ENCODE assay signal across 10 cellular contexts in the genomic region with DNA sequence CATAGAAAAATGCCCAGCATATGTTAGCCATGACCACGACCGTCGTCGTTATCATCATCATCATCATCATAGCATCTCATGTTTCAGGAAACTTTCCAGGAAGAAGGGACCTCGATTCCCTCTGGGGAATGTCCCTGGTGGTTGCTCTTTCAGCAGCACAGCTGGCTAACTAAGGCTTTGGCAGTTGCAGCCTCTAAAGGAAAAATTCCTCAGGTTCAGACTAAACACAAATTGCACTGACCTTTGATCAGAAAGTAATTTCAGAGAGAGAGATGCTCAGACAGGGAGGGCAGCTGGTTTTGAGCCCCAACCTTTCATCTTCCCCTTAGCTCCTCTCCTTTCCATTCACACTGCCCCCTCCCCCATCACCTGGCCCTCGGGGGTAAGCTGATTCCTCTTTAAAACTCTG. TPM values are rescaled to one million over a fixed set of nuclear protein-coding genes. Genes with fewer than 3 reads are reported as not detected.
DNase-seq lines count a peak whose midpoint lies in the region; FAIRE-seq lines count a peak whose summit lies in the region.
"Had no signal": no experiment of that assay in that cellular context is flagged by ENCODE, and none has a peak within 500 bp of the region (broad histone marks: within the 10 kb centered on the region; RNA-seq: fewer than 3 reads in every experiment).

No MANE protein-coding gene starts in this region.

- peaks cover 1% of the 10 kb centered on the region for H3K27me3 Mint-ChIP-seq in activated naive CD4-positive, alpha-beta T cell treated with anti-CD3 and anti-CD28 coated beads for 36 hours (ENCODE audit: low read depth)

- peak; percentile 31 for FAIRE-seq in HTR-8/SVneo (lab: Jason Lieb, UNC)
- FAIRE-seq: colon had no signal

- H3K4me3 Mint-ChIP-seq in activated naive CD4-positive, alpha-beta T cell treated with anti-CD3 and anti-CD28 coated beads for 36 hours, result no peak overlapping the region
- H3K4me3 Mint-ChIP-seq: CD4-positive, CD25-positive, alpha-beta regulatory T cell had no signal

- peaks cover under 1% of the 10 kb centered on the region for H3K4me1 Mint-ChIP-seq in activated naive CD4-positive, alpha-beta T cell treated with anti-CD3 and anti-CD28 coated beads for 36 hours (ENCODE audit: low read depth)
- H3K4me1 Mint-ChIP-seq: CD4-positive, CD25-positive, alpha-beta regulatory T cell had no signal

- H3K9me3 Mint-ChIP-seq in activated naive CD4-positive, alpha-beta T cell treated with anti-CD3 and anti-CD28 coated beads for 36 hours, result no peaks in the 10 kb centered on the region
- H3K9me3 Mint-ChIP-seq: activated T-helper 2 cell treated with anti-CD3 and anti-CD28 coated beads, Interferon-gamma antibody, Interleukin-2, Interleukin-4, amounts not matched to agents 10 μg/mL and 5 μg/mL and 100 μg/mL, durations not matched to agents 14 hours and 24 hours and 36 hours had no signal

- H3K27ac Mint-ChIP-seq in activated naive CD4-positive, alpha-beta T cell treated with anti-CD3 and anti-CD28 coated beads for 36 hours, result no peak overlapping the region
- H3K27ac Mint-ChIP-seq: activated T-helper 2 cell treated with anti-CD3 and anti-CD28 coated beads, Interferon-gamma antibody, Interleukin-2, Interleukin-4, amounts not matched to agents 10 μg/mL and 5 μg/mL and 100 μg/mL, durations not matched to agents 14 hours and 24 hours and 36 hours had no signal

- DNase-seq in AG08396 (ENCODE audit: low spot score), result peak; percentile 42
- DNase-seq in HTR-8/SVneo (ENCODE audit: insufficient read length, low spot score), result peak; percentile 45
- peak; percentile 25 for DNase-seq in fibroblast of gingiva (ENCODE audit: low read depth)
- no peak for DNase-seq in activated naive CD4-positive, alpha-beta T cell treated with anti-CD3 and anti-CD28 coated beads for 36 hours
- DNase-seq in effector CD8-positive, alpha-beta T cell (lab: John Stamatoyannopoulos, UW), result no peak
- no peak for DNase-seq in DMS53 (lab: John Stamatoyannopoulos, UW)
- DNase-seq: CD4-positive, CD25-positive, alpha-beta regulatory T cell; NCI-H2029 treated with DMSO at 0.1 percent for 48 hours had no signal

- CTCF ChIA-PET in activated naive CD4-positive, alpha-beta T cell treated with anti-CD3 and anti-CD28 coated beads for 36 hours (lab: Charles Lee), result interaction anchor here (0.6 to 2.9 kb wide), 3 partner anchors 12 to 297 kb away, joined by 3 to 16 read pairs (median 3); no protein-coding TSS in a partner anchor

- H3K36me3 Mint-ChIP-seq in activated naive CD4-positive, alpha-beta T cell treated with anti-CD3 and anti-CD28 coated beads for 36 hours (ENCODE audit: low read depth), result no peaks in the 10 kb centered on the region
- H3K36me3 Mint-ChIP-seq: CD4-positive, CD25-positive, alpha-beta regulatory T cell had no signal

- intact Hi-C loops in activated naive CD4-positive, alpha-beta T cell treated with anti-CD3 and anti-CD28 coated beads for 36 hours (cut with micrococcal nuclease), result no loop called here

RNA-seq across cellular contexts. Expression of gene CFB, which starts 5.6 kb away (rescaled TPM):
- 1 to 10 TPM in 1 of 2 experiments, under 1 TPM in 1; 0.74 to 1.7 TPM for total RNA-seq in activated naive CD4-positive, alpha-beta T cell treated with anti-CD3 and anti-CD28 coated beads for 36 hours

RNA-seq across cellular contexts. Expression of gene C2, which starts 12.7 kb away (rescaled TPM):
- 1 to 10 TPM; 1.6 to 2.1 TPM for total RNA-seq in activated naive CD4-positive, alpha-beta T cell treated with anti-CD3 and anti-CD28 coated beads for 36 hours

RNA-seq across cellular contexts. Expression of gene NELFE, which starts 18.5 kb away (rescaled TPM):
- total RNA-seq in activated naive CD4-positive, alpha-beta T cell treated with anti-CD3 and anti-CD28 coated beads for 36 hours, result 10 to 100 TPM; 83.2 to 87.4 TPM

RNA-seq across cellular contexts. Expression of gene SKIC2, which starts 18.7 kb away (rescaled TPM):
- 100 to 1,000 TPM in 1 of 2 experiments, 10 to 100 TPM in 1; 93.6 to 101 TPM for total RNA-seq in activated naive CD4-positive, alpha-beta T cell treated with anti-CD3 and anti-CD28 coated beads for 36 hours

RNA-seq across cellular contexts. Expression of gene DXO, which starts 31.7 kb away (rescaled TPM):
- 10 to 100 TPM; 12.5 to 13.0 TPM for total RNA-seq in activated naive CD4-positive, alpha-beta T cell treated with anti-CD3 and anti-CD28 coated beads for 36 hours

Comparison
In these comparisons a context has a peak if more than half of its experiments do, and no peak if none do; other contexts are left out.
1. DNase-seq: peak in AG08396 (single experiment), HTR-8/SVneo (single experiment) and fibroblast of gingiva (single experiment); none in activated naive CD4-positive, alpha-beta T cell treated with anti-CD3 and anti-CD28 coated beads for 36 hours (single experiment), effector CD8-positive, alpha-beta T cell (single experiment) and DMS53 (single experiment).